In the genomic region with DNA sequence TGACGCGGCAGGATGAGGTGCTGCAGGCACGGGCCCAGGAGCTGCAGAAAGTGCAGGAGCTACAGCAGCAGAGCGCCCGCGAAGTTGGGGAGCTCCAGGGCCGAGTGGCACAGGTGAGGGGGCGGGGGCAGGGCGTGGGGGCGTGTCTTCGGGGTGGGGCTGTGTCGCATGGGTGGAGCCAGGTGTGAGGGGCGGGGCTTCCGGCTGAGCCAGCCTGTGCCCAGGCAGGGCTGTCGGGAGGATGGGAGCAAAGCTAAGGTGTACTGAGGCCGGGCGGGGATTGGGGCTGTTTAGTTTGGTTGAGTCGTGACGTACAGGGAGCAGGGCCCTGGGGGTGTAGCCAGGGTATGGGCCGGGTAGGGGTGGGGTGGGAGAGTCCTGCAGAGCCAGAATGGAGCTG, we compare ENCODE assay signal across 11 cellular contexts.
DNase-seq lines count a peak whose midpoint lies in the region; ATAC-seq and TF ChIP-seq lines count a peak whose summit lies in the region.
"Had no signal": no experiment of that assay in that cellular context is flagged by ENCODE, and none has a peak within 500 bp of the region (broad histone marks: within the 10 kb centered on the region; RNA-seq: fewer than 3 reads in every experiment).

No MANE protein-coding gene starts in this region.

- TF ChIP-seq EP300 in sigmoid colon (IDR thresholded peaks at IDR 0.05) (no peak), ovary (IDR thresholded peaks at IDR 0.05) (no peak)

- no peak overlapping the region for H3K27ac ChIP-seq in Panc1 (ENCODE audit: low read length)
- H3K27ac ChIP-seq in endodermal cell (ENCODE audit: low read depth, low read length), result no peak overlapping the region
- no peak overlapping the region for H3K27ac ChIP-seq in sigmoid colon
- no peak overlapping the region for H3K27ac ChIP-seq in ovary
- H3K27ac ChIP-seq in coronary artery, result no peak overlapping the region

- intact Hi-C loops in Panc1 (cut with micrococcal nuclease; ENCODE audit: unreplicated experiment), result no loop called here
- intact Hi-C loops in sigmoid colon (cut with DNase I), result no loop called here
- intact Hi-C loops in ovary (cut with DNase I), result no loop called here

- peaks cover 28% of the 10 kb centered on the region for H3K36me3 Mint-ChIP-seq in endodermal cell (ENCODE audit: low read depth)

- no peaks in the 10 kb centered on the region for H3K4me1 Mint-ChIP-seq in endodermal cell
- H3K4me1 Mint-ChIP-seq: brain had no signal

- H3K4me3 Mint-ChIP-seq in endodermal cell, result no peak overlapping the region
- H3K4me3 Mint-ChIP-seq: brain had no signal

- no peaks in the 10 kb centered on the region for H3K27me3 ChIP-seq in Panc1 (ENCODE audit: control insufficient read depth, insufficient read depth, low read length)
- no peaks in the 10 kb centered on the region for H3K27me3 ChIP-seq in endodermal cell (ENCODE audit: control insufficient read depth, insufficient read depth, low read length, poor library complexity, severe bottlenecking)
- H3K27me3 ChIP-seq in sigmoid colon, result peaks cover 0 to 25% (median 0%) of the 10 kb centered on the region in 3 donors
- no peaks in the 10 kb centered on the region for H3K27me3 ChIP-seq in ovary

- no peaks in the 10 kb centered on the region for H3K9me3 Mint-ChIP-seq in endodermal cell

- H3K27ac Mint-ChIP-seq in endodermal cell, result no peak overlapping the region
- H3K27ac Mint-ChIP-seq: brain had no signal

- CTCF ChIA-PET in Panc1 (lab: Charles Lee), result no interaction called here

- H3K4me1 ChIP-seq in Panc1 (ENCODE audit: control insufficient read depth, insufficient read depth, low read length) (no peaks in the 10 kb centered on the region), endodermal cell (ENCODE audit: control insufficient read depth, insufficient read depth, low read length) (no peaks in the 10 kb centered on the region), sigmoid colon (no peaks in the 10 kb centered on the region), ovary (ENCODE audit: insufficient read depth) (no peaks in the 10 kb centered on the region)

- no peaks in the 10 kb centered on the region for H3K27me3 Mint-ChIP-seq in endodermal cell (ENCODE audit: insufficient read depth)

- TF ChIP-seq CTCF in GM13976 (IDR thresholded peaks at IDR 0.05; ENCODE audit: borderline replicate concordance, control extremely low read depth, extremely low read depth, insufficient read depth, missing control alignments), result no peak
- no peak for TF ChIP-seq CTCF in Panc1 (IDR thresholded peaks at IDR 0.05)
- no peak for TF ChIP-seq CTCF in endodermal cell (conservative IDR thresholded peaks at IDR 0.05)
- TF ChIP-seq CTCF in sigmoid colon (IDR thresholded peaks at IDR 0.05), result no peak
- TF ChIP-seq CTCF in ovary (IDR thresholded peaks at IDR 0.05), result no peak
- no peak for TF ChIP-seq CTCF in coronary artery (IDR thresholded peaks at IDR 0.05)

- no peak overlapping the region for H3K9ac ChIP-seq in endodermal cell (ENCODE audit: extremely low read depth, low read length, poor library complexity, severe bottlenecking)

- H3K4me3 ChIP-seq in Panc1 (ENCODE audit: low read depth in 2 of 2, low read length in 2 of 2) (no peak overlapping the region), endodermal cell (ENCODE audit: low read length) (no peak overlapping the region), sigmoid colon (no peak overlapping the region), ovary (no peak overlapping the region), coronary artery (no peak overlapping the region)

- WGBS in endodermal cell (ENCODE audit: insufficient coverage in 1 of 2, insufficient read length in 1 of 2), 2 experiments, result 34 to 59% methylated on average over 6 to 20 of the region's 20 CpGs
- WGBS in sigmoid colon, 2 donors, result 31 to 62% methylated on average over 20 of the region's 20 CpGs
- WGBS in ovary, 3 donors, result 17 to 24% (median 19%) methylated on average over 20 of the region's 20 CpGs

- no peaks in the 10 kb centered on the region for H3K9me3 ChIP-seq in Panc1 (ENCODE audit: control insufficient read depth, insufficient read depth, low read depth, low read length)
- peaks cover 7% of the 10 kb centered on the region for H3K9me3 ChIP-seq in endodermal cell (ENCODE audit: control insufficient read depth, low read length)
- no peaks in the 10 kb centered on the region for H3K9me3 ChIP-seq in sigmoid colon
- no peaks in the 10 kb centered on the region for H3K9me3 ChIP-seq in ovary

- TF ChIP-seq POLR2A in sigmoid colon (IDR thresholded peaks at IDR 0.05), result no peak
- TF ChIP-seq POLR2A in ovary (IDR thresholded peaks at IDR 0.05), result no peak

- H3K36me3 ChIP-seq in Panc1 (ENCODE audit: control insufficient read depth, insufficient read depth, low read length), result no peaks in the 10 kb centered on the region
- no peaks in the 10 kb centered on the region for H3K36me3 ChIP-seq in endodermal cell (ENCODE audit: control insufficient read depth, insufficient read depth, low read length)
- H3K36me3 ChIP-seq in sigmoid colon, result no peaks in the 10 kb centered on the region
- H3K36me3 ChIP-seq in ovary, result no peaks in the 10 kb centered on the region

- in situ Hi-C loops in GM13976 (cut with MboI; ENCODE audit: low sequenced_read_pairs, unreplicated experiment) (no loop called here), Panc1 (cut with HindIII; ENCODE audit: low pct_unique_long_range_greater_than_20kb, low sequenced_read_pairs) (no loop called here)

- no TSS peak for BruUV-seq in Panc1 (replicated peaks; lab: Mats Ljungman, UMichigan)

- DNase-seq in GM13976 (ENCODE audit: low spot score) (peak; percentile 66), Panc1 (ENCODE audit: low read depth, low spot score) (no peak), endodermal cell (peak; percentile 98), sigmoid colon (no peak), ovary (no peak), coronary artery (ENCODE audit: low spot score) (no peak)
- peak; percentile 7 for DNase-seq in stimulated activated CD4-positive, alpha-beta T cell treated with anti-CD3 and anti-CD28 coated beads, Interleukin-2, amount 100 ng/mL, for 4 hours (ENCODE audit: low read depth)
- DNase-seq: DMS 273 treated with DMSO at 0.1 percent for 48 hours; NK-92 treated with Interleukin-12 subunit alpha and Interleukin-12 subunit beta, amount 100 ng/mL, for 24 hours had no signal

- POLR2A ChIA-PET in Panc1 (lab: Charles Lee), result no interaction called here

- ATAC-seq in Panc1 (peak; percentile 72), GM19397 (IDR thresholded peaks at IDR 0.05; ENCODE audit: unreplicated experiment) (no peak)

Comparison
In these comparisons a context has a peak if more than half of its experiments do, and no peak if none do; other contexts are left out.
1. DNase-seq: peak in GM13976 (single experiment), endodermal cell (single experiment) and stimulated activated CD4-positive, alpha-beta T cell treated with anti-CD3 and anti-CD28 coated beads, Interleukin-2, amount 100 ng/mL, for 4 hours (single experiment); none in Panc1 (single experiment), sigmoid colon (single experiment), ovary (0 of 5) and coronary artery (single experiment).